8 cellular contexts compared by ENCODE assay signal in genomic region chr5:179801304-179802206, GRCh38. TPM values are rescaled to one million over a fixed set of nuclear protein-coding genes. Genes with fewer than 3 reads are reported as not detected.
DNase-seq lines count a peak whose midpoint lies in the region; ATAC-seq and TF ChIP-seq lines count a peak whose summit lies in the region.

No MANE protein-coding gene starts in this region.

- peaks cover 14% of the 10 kb centered on the region for H4K20me1 ChIP-seq in Loucy (ENCODE audit: insufficient read depth, low read length, poor library complexity, severe bottlenecking)

- no peak for TF ChIP-seq POLR2A in upper lobe of left lung (IDR thresholded peaks at IDR 0.05)

- no peak overlapping the region for H3K4me3 ChIP-seq in Loucy (ENCODE audit: low read length, poor library complexity, severe bottlenecking)
- H3K4me3 ChIP-seq in epithelial cell of proximal tubule (ENCODE audit: low read depth, low read length): no peak overlapping the region
- H3K4me3 ChIP-seq in upper lobe of left lung: no peak overlapping the region

- no peaks in the 10 kb centered on the region for H3K27me3 Mint-ChIP-seq in osteocyte (ENCODE audit: unreplicated experiment)

- no peaks in the 10 kb centered on the region for H3F3A ChIP-seq in Loucy (ENCODE audit: low read depth)

- 68 to 87% methylated on average over 35 to 66 of the region's 67 CpGs for WGBS in upper lobe of left lung, 2 donors

- H3K4me3 Mint-ChIP-seq in osteocyte (ENCODE audit: unreplicated experiment): no peak overlapping the region

- no peaks in the 10 kb centered on the region for H3K9me2 ChIP-seq in Loucy (replicated peaks; ENCODE audit: low read depth, low read length)

- H3K9ac ChIP-seq in Loucy (ENCODE audit: low read depth, low read length, poor library complexity, severe bottlenecking): no peak overlapping the region

- no peaks in the 10 kb centered on the region for H3K9me3 ChIP-seq in Loucy (ENCODE audit: insufficient read depth, low read depth, low read length)
- H3K9me3 ChIP-seq in upper lobe of left lung: no peaks in the 10 kb centered on the region

- H3K4me1 ChIP-seq in Loucy (ENCODE audit: insufficient read depth, low read length, poor library complexity, severe bottlenecking) (peaks cover 14% of the 10 kb centered on the region), upper lobe of left lung (peaks cover 32 to 51% (median 43%) of the 10 kb centered on the region in 4 donors)

- H3K79me2 ChIP-seq in Loucy (ENCODE audit: insufficient read depth, low read length): peaks cover 18% of the 10 kb centered on the region

- TF ChIP-seq CTCF in Loucy (conservative IDR thresholded peaks at IDR 0.05; ENCODE audit: low read length): peak; percentile 26; the same call in 1 of the 2 replicates
- peak; percentile 58 for TF ChIP-seq CTCF in epithelial cell of proximal tubule (conservative IDR thresholded peaks at IDR 0.05; ENCODE audit: low read depth, low read length)
- TF ChIP-seq CTCF in osteocyte (IDR thresholded peaks at IDR 0.05): peak; percentile 51
- TF ChIP-seq CTCF in upper lobe of left lung (IDR thresholded peaks at IDR 0.05): peak in 5 of 6 experiments; percentile 56 to 78 (median 74)

- H3K27me3 ChIP-seq in Loucy (ENCODE audit: insufficient read depth, low read length, poor library complexity, severe bottlenecking): no peaks in the 10 kb centered on the region
- H3K27me3 ChIP-seq in upper lobe of left lung: no peaks in the 10 kb centered on the region

- peaks cover 20% of the 10 kb centered on the region for H3K36me3 Mint-ChIP-seq in osteocyte (ENCODE audit: unreplicated experiment)

- no peaks in the 10 kb centered on the region for H3K9me3 Mint-ChIP-seq in osteocyte (ENCODE audit: unreplicated experiment)

- H3K36me3 ChIP-seq in Loucy (ENCODE audit: insufficient read depth, low read length) (peaks cover 6% of the 10 kb centered on the region; the same call in 1 of the 2 replicates), upper lobe of left lung (peaks cover 22 to 46% (median 44%) of the 10 kb centered on the region in 4 donors)

- H3K27ac Mint-ChIP-seq in osteocyte (ENCODE audit: unreplicated experiment): no peak overlapping the region

- no peak overlapping the region for H3K27ac ChIP-seq in upper lobe of left lung

- peaks cover 29% of the 10 kb centered on the region for H3K4me1 Mint-ChIP-seq in osteocyte (ENCODE audit: unreplicated experiment)

- no peak overlapping the region for H3K4me2 ChIP-seq in Loucy (ENCODE audit: low read depth, low read length, poor library complexity, severe bottlenecking)

- TF ChIP-seq EP300 in upper lobe of left lung (IDR thresholded peaks at IDR 0.05): no peak

- H2AFZ ChIP-seq in Loucy (ENCODE audit: low read length): no peak overlapping the region

- peak; percentile 92 for DNase-seq in activated CD8-positive, alpha-beta memory T cell treated with anti-CD3 and anti-CD28 coated beads for 24 hours
- no peak for DNase-seq in epithelial cell of proximal tubule (ENCODE audit: low read depth)
- DNase-seq in osteocyte (ENCODE audit: extremely low spot score, unreplicated experiment): no peak
- peak; percentile 85 to 90 for DNase-seq in upper lobe of left lung
- no peak for DNase-seq in SW480 (ENCODE audit: low spot score)

- peak; percentile 40 for ATAC-seq in GM18909 (IDR thresholded peaks at IDR 0.05; ENCODE audit: poor library complexity, unreplicated experiment)
- peak in 1 of 2 donors; percentile 36 for ATAC-seq in upper lobe of left lung (ENCODE audit: low FRiP score in 2 of 2)
- ATAC-seq in HG02970 (IDR thresholded peaks at IDR 0.05; ENCODE audit: low FRiP score, unreplicated experiment): no peak

RNA-seq across cellular contexts. Expression of gene MGAT4B, which starts 5.1 kb away (rescaled TPM):
- total RNA-seq in epithelial cell of proximal tubule (232 and 278 TPM in 2 replicates), osteocyte (185 and 198 TPM in 2 replicates), upper lobe of left lung (100 to 1,000 TPM; 107 to 266 (median 158) TPM)

RNA-seq across cellular contexts. Expression of gene LTC4S, which starts 7.8 kb away (rescaled TPM):
- 0.94 and 9.1 TPM in 2 replicates for total RNA-seq in epithelial cell of proximal tubule
- total RNA-seq in osteocyte: 1.1 and 2.4 TPM in 2 replicates
- total RNA-seq in upper lobe of left lung: 10 to 100 TPM in 5 of 6 donors, 1 to 10 TPM in 1; 6.7 to 33.1 (median 21.3) TPM

RNA-seq across cellular contexts. Expression of gene SQSTM1, which starts 19.1 kb away (rescaled TPM):
- total RNA-seq in epithelial cell of proximal tubule: 233 and 275 TPM in 2 replicates
- 447 and 458 TPM in 2 replicates for total RNA-seq in osteocyte
- 100 to 1,000 TPM; 390 to 666 (median 574) TPM for total RNA-seq in upper lobe of left lung

RNA-seq across cellular contexts. Expression of gene MRNIP, which starts 57.1 kb away (rescaled TPM):
- total RNA-seq in epithelial cell of proximal tubule: 8.9 and 22.1 TPM in 2 replicates
- total RNA-seq in osteocyte: 25.8 and 27.6 TPM in 2 replicates
- total RNA-seq in upper lobe of left lung: 100 to 1,000 TPM in 1 of 6 donors, 10 to 100 TPM in 5; 20.7 to 142 (median 33.2) TPM

Comparison
In these comparisons a context has a peak if more than half of its experiments do, and no peak if none do; other contexts are left out.
1. DNase-seq: peak in activated CD8-positive, alpha-beta memory T cell treated with anti-CD3 and anti-CD28 coated beads for 24 hours (single experiment) and upper lobe of left lung (2 of 2); none in epithelial cell of proximal tubule (single experiment), osteocyte (single experiment) and SW480 (single experiment).
2. Peak in every context shown above with its lines, with median percentiles within 50 percentile points of each other: CTCF ChIP-seq.